Comparison of ENCODE assay signal across 9 cellular contexts in the genomic region with DNA sequence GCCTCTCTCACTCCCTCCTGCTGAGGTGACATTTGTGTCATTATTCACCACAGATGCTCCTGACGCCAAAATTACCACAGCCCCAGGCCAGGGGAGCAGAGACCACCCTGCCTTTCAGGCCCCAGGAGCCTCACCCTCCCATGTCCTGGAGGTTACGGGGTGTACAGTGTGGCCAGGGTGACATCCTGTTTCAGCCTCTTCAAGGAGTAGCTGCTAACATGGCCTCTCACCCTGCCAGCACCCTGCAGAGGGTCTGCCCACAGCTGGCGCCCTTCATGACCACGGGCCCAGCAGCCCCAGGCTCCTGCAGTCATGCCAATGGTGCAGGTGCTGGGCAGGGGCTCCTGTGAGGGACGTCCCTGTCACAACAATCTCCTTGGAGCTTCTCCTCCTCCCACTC.
"Had no signal": no experiment of that assay in that cellular context is flagged by ENCODE, and none has a peak within 500 bp of the region (broad histone marks: within the 10 kb centered on the region; RNA-seq: fewer than 3 reads in every experiment).

No MANE protein-coding gene starts in this region.

- H3K9me3 ChIP-seq: HAP-1 had no signal

- H2AFZ ChIP-seq: GM23338 had no signal

- FAIRE-seq: HepG2 had no signal

- ATAC-seq: GM23338, HCT116, HepG2 had no signal

- DNase-seq: H7, HFFc6, KBM-7 had no signal

- H3K4me2 ChIP-seq: GM23338 had no signal

- H3K4me1 Mint-ChIP-seq: GM23338, IgD-negative memory B cell had no signal

- H3K4me3 ChIP-seq: GM23338, HAP-1 had no signal

- H3K4me1 ChIP-seq: HAP-1 had no signal

- H3K27ac Mint-ChIP-seq: GM23338, HFFc6, IgD-negative memory B cell had no signal

- H3K36me3 ChIP-seq: HAP-1 had no signal

- H3K9me3 Mint-ChIP-seq: GM23338, HFFc6, IgD-negative memory B cell had no signal

- H3K27ac ChIP-seq: HL-60 had no signal

- H3K27me3 Mint-ChIP-seq: IgD-negative memory B cell had no signal

- H3K4me3 Mint-ChIP-seq: GM23338, HFFc6, IgD-negative memory B cell had no signal
